ENCODE assay signal across 33 cellular contexts in the genomic region with DNA sequence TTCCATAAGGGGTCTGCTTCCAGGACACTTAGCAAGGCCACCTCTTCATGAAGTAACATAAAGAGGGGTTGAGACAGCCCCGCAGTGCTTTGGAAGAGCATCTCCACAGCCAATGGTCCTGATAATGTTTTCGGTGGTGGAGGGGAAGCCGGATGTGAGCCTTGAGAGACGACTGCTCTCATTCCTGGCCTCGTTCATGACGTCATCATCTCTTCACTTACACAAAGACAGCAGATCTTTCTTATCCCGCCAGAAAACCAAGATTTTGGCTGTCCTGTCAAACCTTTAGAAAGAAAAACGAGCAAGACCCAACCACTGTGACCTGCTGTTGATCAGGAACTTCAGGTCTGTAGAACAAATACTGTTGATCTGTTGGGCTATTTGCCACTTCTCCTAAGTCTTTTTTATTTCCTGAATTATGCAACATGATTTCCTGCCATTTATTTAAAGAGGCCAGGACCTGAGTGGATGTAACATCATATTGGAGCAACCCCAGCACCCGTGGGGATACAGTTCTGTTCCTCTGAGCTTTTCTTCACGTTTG.
"Had no signal": no experiment of that assay in that cellular context is flagged by ENCODE, and none has a peak within 500 bp of the region (broad histone marks: within the 10 kb centered on the region; RNA-seq: fewer than 3 reads in every experiment).

No MANE protein-coding gene starts in this region.

- FAIRE-seq: pancreas had no signal

- H3K4me1 Mint-ChIP-seq: activated B cell treated with CpG ODN at 0.5 μM for 24 hours; activated CD8-positive, alpha-beta memory T cell treated with anti-CD3 and anti-CD28 coated beads, Interleukin-2, amount 10 ng/mL, durations not matched to agents 7 days and 5 days; activated naive CD4-positive, alpha-beta T cell treated with anti-CD3 and anti-CD28 coated beads, Interleukin-2, amount 50 U/mL, for 24 hours; activated naive CD8-positive, alpha-beta T cell treated with anti-CD3 and anti-CD28 coated beads, Interleukin-2, amount 50 U/mL, for 24 hours; memory B cell; naive thymus-derived CD4-positive, alpha-beta T cell; stimulated activated naive B cell treated with anti-CD40 and anti-IgM and Interleukin-4, amounts not matched to agents 10 μg/mL and 1 μg/mL and 100 μg/mL, for 72 hours had no signal

- H3K36me3 ChIP-seq: gastroesophageal sphincter, pancreas, prostate gland, stomach, thyroid gland, upper lobe of left lung had no signal

- H3K4me3 ChIP-seq: gastroesophageal sphincter, hepatocyte, pancreas, prostate gland, smooth muscle cell, stomach, thyroid gland, upper lobe of left lung had no signal

- DNase-seq: activated B cell treated with CpG ODN at 0.5 μM for 24 hours; activated CD4-positive, alpha-beta T cell treated with anti-CD3 and anti-CD28 coated beads, Interleukin-2, amount 50 U/mL, for 1 hour; activated CD8-positive, alpha-beta memory T cell treated with anti-CD3 and anti-CD28 coated beads, Interleukin-2, amount 10 ng/mL, durations not matched to agents 7 days and 5 days; activated CD8-positive, alpha-beta T cell treated with anti-CD3 and anti-CD28 coated beads, Interleukin-2, amount 10 ng/mL, durations not matched to agents 7 days and 5 days; activated naive CD8-positive, alpha-beta T cell treated with anti-CD3 and anti-CD28 coated beads, Interleukin-2, amount 50 U/mL, for 24 hours; activated T-cell treated with anti-CD3 and anti-CD28 coated beads, Interleukin-2, amount 50 U/mL, for 48 hours; amygdala; caudate nucleus; cortex of kidney; effector memory CD8-positive, alpha-beta T cell; erythroblast; islet precursor cell; left colon; midbrain; naive thymus-derived CD4-positive, alpha-beta T cell; nucleus accumbens; pancreas; retina; stimulated activated CD4-positive, alpha-beta T cell treated with anti-CD3 and anti-CD28 coated beads, Interleukin-1b, Interleukin-23, amount 100 ng/mL, for 48 hours; stimulated activated CD4-positive, alpha-beta T cell treated with anti-CD3 and anti-CD28 coated beads, Interleukin-4, amount 100 ng/mL, for 4 hours; stimulated activated CD8-positive, alpha-beta memory T cell treated with anti-CD3 and anti-CD28 coated beads, Interleukin-4, amount 100 ng/mL, for 48 hours; stimulated activated naive B cell treated with anti-CD40 and anti-IgM and Interleukin-4, amounts not matched to agents 10 μg/mL and 1 μg/mL and 100 μg/mL, for 72 hours; stomach; T1000; thyroid gland; upper lobe of left lung had no signal

- H3K36me3 Mint-ChIP-seq: activated CD8-positive, alpha-beta memory T cell treated with anti-CD3 and anti-CD28 coated beads, Interleukin-2, amount 10 ng/mL, durations not matched to agents 7 days and 5 days; activated naive CD4-positive, alpha-beta T cell treated with anti-CD3 and anti-CD28 coated beads, Interleukin-2, amount 50 U/mL, for 24 hours; memory B cell; naive thymus-derived CD4-positive, alpha-beta T cell; stimulated activated naive B cell treated with anti-CD40 and anti-IgM and Interleukin-4, amounts not matched to agents 10 μg/mL and 1 μg/mL and 100 μg/mL, for 72 hours had no signal

- H3K27me3 Mint-ChIP-seq: activated B cell treated with CpG ODN at 0.5 μM for 24 hours; activated CD8-positive, alpha-beta memory T cell treated with anti-CD3 and anti-CD28 coated beads, Interleukin-2, amount 10 ng/mL, durations not matched to agents 7 days and 5 days; activated naive CD4-positive, alpha-beta T cell treated with anti-CD3 and anti-CD28 coated beads, Interleukin-2, amount 50 U/mL, for 24 hours; activated naive CD8-positive, alpha-beta T cell treated with anti-CD3 and anti-CD28 coated beads, Interleukin-2, amount 50 U/mL, for 24 hours; effector memory CD8-positive, alpha-beta T cell; memory B cell; naive thymus-derived CD4-positive, alpha-beta T cell; stimulated activated naive B cell treated with anti-CD40 and anti-IgM and Interleukin-4, amounts not matched to agents 10 μg/mL and 1 μg/mL and 100 μg/mL, for 72 hours had no signal

- H3K27ac Mint-ChIP-seq: activated B cell treated with CpG ODN at 0.5 μM for 24 hours; activated CD8-positive, alpha-beta memory T cell treated with anti-CD3 and anti-CD28 coated beads, Interleukin-2, amount 10 ng/mL, durations not matched to agents 7 days and 5 days; activated CD8-positive, alpha-beta T cell treated with anti-CD3 and anti-CD28 coated beads, Interleukin-2, amount 10 ng/mL, durations not matched to agents 7 days and 5 days; activated naive CD4-positive, alpha-beta T cell treated with anti-CD3 and anti-CD28 coated beads, Interleukin-2, amount 50 U/mL, for 24 hours; activated naive CD8-positive, alpha-beta T cell treated with anti-CD3 and anti-CD28 coated beads, Interleukin-2, amount 50 U/mL, for 24 hours; activated T-helper 2 cell treated with anti-CD3 and anti-CD28 coated beads, Interferon-gamma antibody, Interleukin-2, Interleukin-4, amounts not matched to agents 10 μg/mL and 5 μg/mL and 100 μg/mL, durations not matched to agents 14 hours and 24 hours and 36 hours; effector memory CD8-positive, alpha-beta T cell; memory B cell; naive thymus-derived CD4-positive, alpha-beta T cell; stimulated activated naive B cell treated with anti-CD40 and anti-IgM and Interleukin-4, amounts not matched to agents 10 μg/mL and 1 μg/mL and 100 μg/mL, for 72 hours had no signal

- H2AFZ ChIP-seq: hepatocyte had no signal

- H3K4me3 Mint-ChIP-seq: activated B cell treated with CpG ODN at 0.5 μM for 24 hours; activated CD8-positive, alpha-beta memory T cell treated with anti-CD3 and anti-CD28 coated beads, Interleukin-2, amount 10 ng/mL, durations not matched to agents 7 days and 5 days; activated CD8-positive, alpha-beta T cell treated with anti-CD3 and anti-CD28 coated beads, Interleukin-2, amount 10 ng/mL, durations not matched to agents 7 days and 5 days; activated naive CD4-positive, alpha-beta T cell treated with anti-CD3 and anti-CD28 coated beads, Interleukin-2, amount 50 U/mL, for 24 hours; activated naive CD8-positive, alpha-beta T cell treated with anti-CD3 and anti-CD28 coated beads, Interleukin-2, amount 50 U/mL, for 24 hours; effector memory CD8-positive, alpha-beta T cell; memory B cell; naive thymus-derived CD4-positive, alpha-beta T cell; stimulated activated naive B cell treated with anti-CD40 and anti-IgM and Interleukin-4, amounts not matched to agents 10 μg/mL and 1 μg/mL and 100 μg/mL, for 72 hours had no signal

- H3K4me2 ChIP-seq: hepatocyte, smooth muscle cell had no signal

- H3K9me3 ChIP-seq: gastroesophageal sphincter, pancreas, prostate gland, stomach, thyroid gland, upper lobe of left lung had no signal

- H3K27me3 ChIP-seq: hepatocyte, stomach, thyroid gland, upper lobe of left lung had no signal

- H3K79me2 ChIP-seq: hepatocyte had no signal

- H3K4me1 ChIP-seq: gastroesophageal sphincter, pancreas, prostate gland, stomach, thyroid gland, upper lobe of left lung had no signal

- H3K27ac ChIP-seq: gastroesophageal sphincter, hepatocyte, pancreas, prostate gland, stomach, thyroid gland, upper lobe of left lung had no signal

- ATAC-seq: activated CD8-positive, alpha-beta memory T cell treated with anti-CD3 and anti-CD28 coated beads, Interleukin-2, amount 10 ng/mL, durations not matched to agents 7 days and 5 days; activated CD8-positive, alpha-beta T cell treated with anti-CD3 and anti-CD28 coated beads, Interleukin-2, amount 10 ng/mL, durations not matched to agents 7 days and 5 days; activated naive CD8-positive, alpha-beta T cell treated with anti-CD3 and anti-CD28 coated beads, Interleukin-2, amount 50 U/mL, for 24 hours; effector memory CD8-positive, alpha-beta T cell; gastroesophageal sphincter; left colon; naive thymus-derived CD4-positive, alpha-beta T cell; pancreas; stimulated activated naive B cell treated with anti-CD40 and anti-IgM and Interleukin-4, amounts not matched to agents 10 μg/mL and 1 μg/mL and 100 μg/mL, for 72 hours had no signal

- H3K9me3 Mint-ChIP-seq: memory B cell had no signal
